25 cellular contexts compared by ENCODE assay signal in the genomic region with DNA sequence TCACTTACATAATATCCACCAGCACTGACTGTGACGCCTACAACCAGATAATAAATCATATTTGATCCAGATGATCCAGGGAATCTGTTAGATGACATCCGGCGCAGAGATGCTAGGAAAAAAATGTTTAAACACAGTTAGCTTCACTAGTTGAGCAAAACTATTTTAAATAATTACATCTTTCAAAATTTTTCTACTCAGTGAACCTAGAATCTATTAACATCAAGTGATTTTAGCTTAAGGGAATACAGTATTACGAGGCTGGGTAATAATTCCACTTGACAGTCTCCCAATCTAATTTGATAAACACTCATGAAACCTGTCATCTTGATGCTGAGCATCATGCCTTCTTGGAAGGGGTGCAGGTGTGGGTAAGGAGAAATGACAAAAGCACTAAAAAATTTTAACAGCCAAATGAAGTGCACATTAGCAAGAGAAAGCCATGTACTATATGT.
"Had no signal": no experiment of that assay in that cellular context is flagged by ENCODE, and none has a peak within 500 bp of the region (broad histone marks: within the 10 kb centered on the region; RNA-seq: fewer than 3 reads in every experiment).

No MANE protein-coding gene starts in this region.

- ATAC-seq: activated CD4-positive, alpha-beta T cell treated with anti-CD3 and anti-CD28 coated beads for 36 hours; activated CD8-positive, alpha-beta T cell treated with anti-CD3 and anti-CD28 coated beads for 36 hours; activated T-cell treated with anti-CD3 and anti-CD28 coated beads, Interleukin-2, amount 50 U/mL, for 4 hours; activated T-helper 17 cell treated with anti-CD3 and anti-CD28 coated beads, Interleukin-2, amount 50 U/mL, for 72 hours; gastroesophageal sphincter; heart right ventricle had no signal

- H3K27me3 ChIP-seq: brain microvascular endothelial cell had no signal

- H3K4me1 ChIP-seq: colonic mucosa had no signal

- DNase-seq: activated CD4-positive, alpha-beta T cell treated with anti-CD3 and anti-CD28 coated beads for 36 hours; activated CD4-positive, alpha-beta T cell treated with anti-CD3 and anti-CD28 coated beads, Interleukin-2, amount 10 ng/mL, durations not matched to agents 7 days and 5 days; activated CD4-positive, alpha-beta T cell treated with anti-CD3 and anti-CD28 coated beads, Interleukin-2, amount 50 U/mL, for 4 hours; activated CD4-positive, CD25-positive, alpha-beta regulatory T cell; activated CD4-positive, CD25-positive, alpha-beta regulatory T cell treated with anti-CD3 and anti-CD28 coated beads, Interleukin-2, amount 50 U/mL, for 72 hours; activated CD8-positive, alpha-beta memory T cell treated with anti-CD3 and anti-CD28 coated beads for 24 hours; activated CD8-positive, alpha-beta T cell treated with anti-CD3 and anti-CD28 coated beads for 36 hours; activated effector memory CD4-positive, alpha-beta T cell treated with Interleukin-2 at 50 U/mL for 16 hours; activated gamma-delta T cell treated with Interleukin-2 at 50 U/mL for 16 hours; activated naive CD4-positive, alpha-beta T cell treated with anti-CD3 and anti-CD28 coated beads, Interleukin-2, amount 50 U/mL, for 16 hours; activated naive CD4-positive, alpha-beta T cell treated with Interleukin-2 at 50 U/mL for 16 hours; activated T-cell treated with anti-CD3 and anti-CD28 coated beads, Interleukin-2, amount 50 U/mL, for 4 hours; amniotic stem cell; anterior cingulate cortex; brain microvascular endothelial cell; colonic mucosa; effector CD8-positive, alpha-beta T cell; esophagus squamous epithelium; foreskin melanocyte; heart right ventricle; T-helper 2 cell had no signal

- H3K9me3 ChIP-seq: colonic mucosa, esophagus squamous epithelium, gastroesophageal sphincter, heart right ventricle had no signal

- H3K4me3 ChIP-seq: colonic mucosa, esophagus squamous epithelium, gastroesophageal sphincter, heart right ventricle, hepatocyte had no signal

- H3K36me3 ChIP-seq: brain microvascular endothelial cell, colonic mucosa, esophagus squamous epithelium, gastroesophageal sphincter, heart right ventricle had no signal

- H3K27ac ChIP-seq: brain microvascular endothelial cell, colonic mucosa, epithelial cell of prostate, esophagus squamous epithelium, gastroesophageal sphincter, heart right ventricle, hepatocyte had no signal
